ENCODE assay signal across 11 cellular contexts in genomic region chr20:41482647-41483552, GRCh38.
DNase-seq lines count a peak whose midpoint lies in the region; ATAC-seq and TF ChIP-seq lines count a peak whose summit lies in the region.
"Had no signal": no experiment of that assay in that cellular context is flagged by ENCODE, and none has a peak within 500 bp of the region (broad histone marks: within the 10 kb centered on the region; RNA-seq: fewer than 3 reads in every experiment).

No MANE protein-coding gene starts in this region.

- no peaks in the 10 kb centered on the region for H3K27me3 ChIP-seq in Panc1 (ENCODE audit: control insufficient read depth, insufficient read depth, low read length)
- no peaks in the 10 kb centered on the region for H3K27me3 ChIP-seq in endodermal cell (ENCODE audit: control insufficient read depth, insufficient read depth, low read length, poor library complexity, severe bottlenecking)

- H3K27ac Mint-ChIP-seq in endodermal cell (peak overlapping the region; percentile 50), nephron progenitor cell (peak overlapping the region; percentile 43)

- H3K4me1 Mint-ChIP-seq in endodermal cell (peaks cover 16% of the 10 kb centered on the region), nephron progenitor cell (peaks cover 4% of the 10 kb centered on the region)

- no peaks in the 10 kb centered on the region for H3K36me3 ChIP-seq in Panc1 (ENCODE audit: control insufficient read depth, insufficient read depth, low read length)
- peaks cover 77% of the 10 kb centered on the region for H3K36me3 ChIP-seq in endodermal cell (ENCODE audit: control insufficient read depth, insufficient read depth, low read length)

- 92 to 95% methylated on average over 3 to 6 of the region's 6 CpGs for WGBS in endodermal cell (ENCODE audit: insufficient coverage in 1 of 2, insufficient read length in 1 of 2), 2 experiments

- H3K9me3 ChIP-seq in Panc1 (ENCODE audit: control insufficient read depth, insufficient read depth, low read depth, low read length), result no peaks in the 10 kb centered on the region
- no peaks in the 10 kb centered on the region for H3K9me3 ChIP-seq in endodermal cell (ENCODE audit: control insufficient read depth, low read length)

- CTCF ChIA-PET in Panc1 (lab: Charles Lee), result no interaction called here

- H3K27me3 Mint-ChIP-seq in endodermal cell (ENCODE audit: insufficient read depth), result no peaks in the 10 kb centered on the region
- no peaks in the 10 kb centered on the region for H3K27me3 Mint-ChIP-seq in nephron progenitor cell (ENCODE audit: low read depth, poor library complexity)

- no peak overlapping the region for H3K4me3 ChIP-seq in Panc1 (ENCODE audit: low read depth in 2 of 2, low read length in 2 of 2)
- no peak overlapping the region for H3K4me3 ChIP-seq in endodermal cell (ENCODE audit: low read length)

- H3K36me3 Mint-ChIP-seq in endodermal cell (ENCODE audit: low read depth) (peaks cover 59% of the 10 kb centered on the region), nephron progenitor cell (ENCODE audit: low read depth) (peaks cover 77% of the 10 kb centered on the region)

- no peak overlapping the region for H3K4me3 Mint-ChIP-seq in endodermal cell
- H3K4me3 Mint-ChIP-seq in nephron progenitor cell, result no peak overlapping the region

- intact Hi-C loops in Panc1 (cut with micrococcal nuclease; ENCODE audit: unreplicated experiment), result no loop called here

- no TSS peak for BruUV-seq in Panc1 (replicated peaks; lab: Mats Ljungman, UMichigan)

- TF ChIP-seq CTCF in Panc1 (IDR thresholded peaks at IDR 0.05) (no peak), endodermal cell (conservative IDR thresholded peaks at IDR 0.05) (no peak), nephron progenitor cell (IDR thresholded peaks at IDR 0.05) (no peak)

- H3K9ac ChIP-seq in endodermal cell (ENCODE audit: extremely low read depth, low read length, poor library complexity, severe bottlenecking), result no peak overlapping the region

- H3K4me1 ChIP-seq in Panc1 (ENCODE audit: control insufficient read depth, insufficient read depth, low read length), result peaks cover 7% of the 10 kb centered on the region
- H3K4me1 ChIP-seq in endodermal cell (ENCODE audit: control insufficient read depth, insufficient read depth, low read length), result no peaks in the 10 kb centered on the region

- H3K27ac ChIP-seq in Panc1 (ENCODE audit: low read length) (no peak overlapping the region; the same call in 1 of the 2 replicates), endodermal cell (ENCODE audit: low read depth, low read length) (no peak overlapping the region)

- peak; percentile 13 for DNase-seq in Caki2 (ENCODE audit: low read depth)
- DNase-seq in Panc1 (ENCODE audit: low read depth, low spot score), result no peak
- no peak for DNase-seq in endodermal cell
- no peak for DNase-seq in nephron progenitor cell
- no peak for DNase-seq in SW480 (ENCODE audit: low spot score)
- DNase-seq in NCI-H345 (lab: John Stamatoyannopoulos, UW), result no peak
- DNase-seq: amygdala, NCI-H1092, NCI-H774 had no signal

- H3K9me3 Mint-ChIP-seq in endodermal cell (no peaks in the 10 kb centered on the region), nephron progenitor cell (peaks cover 8% of the 10 kb centered on the region)

- in situ Hi-C loops in Caki2 (cut with HindIII; ENCODE audit: low pct_unique_long_range_greater_than_20kb, low sequenced_read_pairs) (no loop called here), Panc1 (cut with HindIII; ENCODE audit: low pct_unique_long_range_greater_than_20kb, low sequenced_read_pairs) (no loop called here)

- POLR2A ChIA-PET in Panc1 (lab: Charles Lee), result no interaction called here

- peak; percentile 68; the same call in 1 of the 2 replicates for ATAC-seq in Panc1
- ATAC-seq in HG03095 (IDR thresholded peaks at IDR 0.05; ENCODE audit: unreplicated experiment), result no peak
- ATAC-seq in HG03159 (IDR thresholded peaks at IDR 0.05; ENCODE audit: unreplicated experiment), result no peak
